1 cellular context compared by ENCODE assay signal in the genomic region with DNA sequence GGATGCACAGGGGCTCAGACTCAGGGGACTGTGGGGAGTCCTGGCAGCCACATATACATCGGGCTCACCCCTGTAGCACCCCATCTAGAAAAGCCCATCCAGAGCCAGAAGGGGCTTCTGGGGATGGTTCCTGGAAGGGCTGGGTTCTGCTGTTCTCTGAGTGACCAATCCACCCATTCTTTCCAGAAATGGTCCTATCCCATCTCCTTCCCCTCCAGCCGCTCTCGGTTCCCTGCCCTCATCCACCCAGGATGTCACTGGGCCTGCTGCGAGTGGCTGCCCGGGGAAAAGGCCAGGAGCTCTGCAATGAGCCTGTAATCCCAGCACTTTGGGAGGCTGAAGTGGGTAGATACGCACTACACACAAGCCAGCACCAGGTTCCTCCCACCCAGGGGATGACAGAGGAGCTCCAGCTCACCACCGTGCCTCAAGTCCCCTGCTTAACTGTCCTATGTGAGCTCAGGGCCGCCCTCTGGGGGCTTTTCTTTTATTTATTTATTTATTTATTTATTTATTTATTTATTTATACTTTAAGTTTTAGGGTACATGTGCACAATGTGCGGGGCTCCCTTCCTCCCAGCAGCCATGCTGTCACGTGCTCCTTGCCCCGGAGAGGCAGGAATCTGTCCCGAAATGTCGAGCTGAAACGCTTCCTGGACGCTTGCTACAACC.
TF ChIP-seq lines count a peak whose summit lies in the region.

No MANE protein-coding gene starts in this region.

TF ChIP-seq in WTC11, 78 proteins besides CTCF, POLR2A, EP300 and RAD21:
- no peak for TF ChIP-seq PRRX2 (CRISPR knock-in tag; IDR thresholded peaks at IDR 0.05)
- no peak for TF ChIP-seq ZNF317 (CRISPR knock-in tag; IDR thresholded peaks at IDR 0.05; ENCODE audit: borderline replicate concordance, low read depth)
- TF ChIP-seq, protein P1, sequence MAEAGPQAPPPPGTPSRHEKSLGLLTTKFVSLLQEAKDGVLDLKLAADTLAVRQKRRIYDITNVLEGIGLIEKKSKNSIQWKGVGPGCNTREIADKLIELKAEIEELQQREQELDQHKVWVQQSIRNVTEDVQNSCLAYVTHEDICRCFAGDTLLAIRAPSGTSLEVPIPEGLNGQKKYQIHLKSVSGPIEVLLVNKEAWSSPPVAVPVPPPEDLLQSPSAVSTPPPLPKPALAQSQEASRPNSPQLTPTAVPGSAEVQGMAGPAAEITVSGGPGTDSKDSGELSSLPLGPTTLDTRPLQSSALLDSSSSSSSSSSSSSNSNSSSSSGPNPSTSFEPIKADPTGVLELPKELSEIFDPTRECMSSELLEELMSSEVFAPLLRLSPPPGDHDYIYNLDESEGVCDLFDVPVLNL (CRISPR knock-in tag; IDR thresholded peaks at IDR 0.05; ENCODE audit: borderline replicate concordance, low read depth), result no peak
- no peak for TF ChIP-seq TEAD1 (CRISPR knock-in tag; IDR thresholded peaks at IDR 0.05)
- TF ChIP-seq ESRRA (CRISPR knock-in tag; IDR thresholded peaks at IDR 0.05; ENCODE audit: borderline replicate concordance), result no peak
- TF ChIP-seq, protein P2, sequence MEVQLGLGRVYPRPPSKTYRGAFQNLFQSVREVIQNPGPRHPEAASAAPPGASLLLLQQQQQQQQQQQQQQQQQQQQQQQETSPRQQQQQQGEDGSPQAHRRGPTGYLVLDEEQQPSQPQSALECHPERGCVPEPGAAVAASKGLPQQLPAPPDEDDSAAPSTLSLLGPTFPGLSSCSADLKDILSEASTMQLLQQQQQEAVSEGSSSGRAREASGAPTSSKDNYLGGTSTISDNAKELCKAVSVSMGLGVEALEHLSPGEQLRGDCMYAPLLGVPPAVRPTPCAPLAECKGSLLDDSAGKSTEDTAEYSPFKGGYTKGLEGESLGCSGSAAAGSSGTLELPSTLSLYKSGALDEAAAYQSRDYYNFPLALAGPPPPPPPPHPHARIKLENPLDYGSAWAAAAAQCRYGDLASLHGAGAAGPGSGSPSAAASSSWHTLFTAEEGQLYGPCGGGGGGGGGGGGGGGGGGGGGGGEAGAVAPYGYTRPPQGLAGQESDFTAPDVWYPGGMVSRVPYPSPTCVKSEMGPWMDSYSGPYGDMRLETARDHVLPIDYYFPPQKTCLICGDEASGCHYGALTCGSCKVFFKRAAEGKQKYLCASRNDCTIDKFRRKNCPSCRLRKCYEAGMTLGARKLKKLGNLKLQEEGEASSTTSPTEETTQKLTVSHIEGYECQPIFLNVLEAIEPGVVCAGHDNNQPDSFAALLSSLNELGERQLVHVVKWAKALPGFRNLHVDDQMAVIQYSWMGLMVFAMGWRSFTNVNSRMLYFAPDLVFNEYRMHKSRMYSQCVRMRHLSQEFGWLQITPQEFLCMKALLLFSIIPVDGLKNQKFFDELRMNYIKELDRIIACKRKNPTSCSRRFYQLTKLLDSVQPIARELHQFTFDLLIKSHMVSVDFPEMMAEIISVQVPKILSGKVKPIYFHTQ (CRISPR knock-in tag; IDR thresholded peaks at IDR 0.05), result no peak
- TF ChIP-seq, protein P3, sequence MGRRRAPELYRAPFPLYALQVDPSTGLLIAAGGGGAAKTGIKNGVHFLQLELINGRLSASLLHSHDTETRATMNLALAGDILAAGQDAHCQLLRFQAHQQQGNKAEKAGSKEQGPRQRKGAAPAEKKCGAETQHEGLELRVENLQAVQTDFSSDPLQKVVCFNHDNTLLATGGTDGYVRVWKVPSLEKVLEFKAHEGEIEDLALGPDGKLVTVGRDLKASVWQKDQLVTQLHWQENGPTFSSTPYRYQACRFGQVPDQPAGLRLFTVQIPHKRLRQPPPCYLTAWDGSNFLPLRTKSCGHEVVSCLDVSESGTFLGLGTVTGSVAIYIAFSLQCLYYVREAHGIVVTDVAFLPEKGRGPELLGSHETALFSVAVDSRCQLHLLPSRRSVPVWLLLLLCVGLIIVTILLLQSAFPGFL (CRISPR knock-in tag; IDR thresholded peaks at IDR 0.05; ENCODE audit: borderline replicate concordance), result no peak
- TF ChIP-seq OVOL2 (CRISPR knock-in tag; IDR thresholded peaks at IDR 0.05; ENCODE audit: borderline replicate concordance), result no peak
